Comparison of ENCODE assay signal across 8 cellular contexts in the genomic region with DNA sequence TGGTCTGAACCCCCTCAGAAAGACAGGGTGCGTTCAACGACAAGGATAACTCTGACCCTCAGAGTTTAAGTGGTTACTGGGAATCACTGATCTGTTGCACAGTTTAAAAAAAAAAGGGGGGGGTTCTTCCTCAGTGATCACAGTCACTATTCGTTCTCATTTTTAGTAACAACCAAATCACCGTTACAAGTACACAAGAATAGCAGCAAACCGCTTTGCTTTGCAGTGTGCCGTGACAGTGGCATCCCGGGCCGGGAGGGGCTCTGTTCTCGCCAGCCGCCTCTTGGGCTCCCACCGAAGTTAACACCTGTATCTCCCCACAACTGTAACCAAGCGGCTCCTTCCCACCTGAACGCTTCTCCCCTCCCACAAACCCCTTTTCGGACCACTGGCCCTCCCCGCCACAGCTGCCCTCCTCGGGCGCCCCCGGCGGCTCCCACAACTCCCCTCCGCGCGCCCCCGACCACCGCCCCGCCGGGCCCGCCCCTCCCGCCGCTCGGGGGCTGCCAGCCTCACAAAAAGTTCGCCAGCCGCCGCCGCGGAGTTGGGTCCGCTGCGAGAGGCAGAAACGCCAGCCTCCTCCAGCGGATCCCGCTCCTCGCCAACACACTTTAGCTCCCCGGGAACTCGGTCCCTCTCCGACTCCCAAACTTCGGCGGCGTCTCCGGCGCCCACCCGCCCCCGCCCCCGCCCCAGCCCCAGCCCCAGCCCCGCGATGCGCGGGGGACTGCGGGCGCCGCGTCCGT.
DNase-seq lines count a peak whose midpoint lies in the region; ATAC-seq and TF ChIP-seq lines count a peak whose summit lies in the region.

No MANE protein-coding gene starts in this region.

- in situ Hi-C loops in astrocyte of the cerebellum (cut with HindIII; ENCODE audit: low sequenced_read_pairs), result no loop called here

- TF ChIP-seq CTCF in astrocyte of the cerebellum (IDR thresholded peaks at IDR 0.05; ENCODE audit: low read depth, low read length, missing control alignments), result no peak

- H3K4me3 ChIP-seq in astrocyte of the cerebellum (ENCODE audit: low read depth, low read length), result peak overlapping the region; percentile 69

- DNase-seq in AG08396 (ENCODE audit: low spot score), result peak; percentile 44
- DNase-seq in T follicular helper cell (ENCODE audit: low read depth), result peak; percentile 20
- DNase-seq in astrocyte of the cerebellum (ENCODE audit: low read depth), result no peak
- DNase-seq in iPS-NIHi7 (ENCODE audit: extremely low spot score), result peak; percentile 40
- peak; percentile 27 to 34 (median 31) for DNase-seq in stimulated activated CD4-positive, alpha-beta T cell treated with anti-CD3 and anti-CD28 coated beads, Interleukin-12 subunit alpha, Interleukin-12 subunit beta, amount 100 ng/mL, for 48 hours (ENCODE audit: low read depth in 2 of 3, low spot score in 1 of 3)
- DNase-seq in NCI-H1930 (lab: John Stamatoyannopoulos, UW), result no peak

- peak; percentile 46 for ATAC-seq in GM18907 (IDR thresholded peaks at IDR 0.05; ENCODE audit: unreplicated experiment)
- ATAC-seq in HG03108 (IDR thresholded peaks at IDR 0.05; ENCODE audit: unreplicated experiment), result peak; percentile 39

Comparison
In these comparisons a context has a peak if more than half of its experiments do, and no peak if none do; other contexts are left out.
1. DNase-seq: peak in AG08396 (single experiment), T follicular helper cell (single experiment), iPS-NIHi7 (single experiment) and stimulated activated CD4-positive, alpha-beta T cell treated with anti-CD3 and anti-CD28 coated beads, Interleukin-12 subunit alpha, Interleukin-12 subunit beta, amount 100 ng/mL, for 48 hours (3 of 3); none in astrocyte of the cerebellum (single experiment) and NCI-H1930 (0 of 2).